In genomic region chr5:501040-501832, GRCh38 we compare ENCODE assay signal across 22 cellular contexts. TPM values are rescaled to one million over a fixed set of nuclear protein-coding genes. Genes with fewer than 3 reads are reported as not detected.
DNase-seq lines count a peak whose midpoint lies in the region; ATAC-seq and TF ChIP-seq lines count a peak whose summit lies in the region.
"Had no signal": no experiment of that assay in that cellular context is flagged by ENCODE, and none has a peak within 500 bp of the region (broad histone marks: within the 10 kb centered on the region; RNA-seq: fewer than 3 reads in every experiment).

No MANE protein-coding gene starts in this region.

- H3K27me3 Mint-ChIP-seq in activated CD4-positive, alpha-beta T cell treated with anti-CD3 and anti-CD28 coated beads for 36 hours, result peaks cover 2% of the 10 kb centered on the region

- DNase-seq in NT2/D1 (ENCODE audit: low read depth, low spot score), result no peak
- DNase-seq in psoas muscle, result no peak
- no peak for DNase-seq in SKM-1 treated with dmso at 0.1 percent for 144 hours (lab: John Stamatoyannopoulos, UW; ENCODE audit: unreplicated experiment)
- no peak for DNase-seq in activated CD4-positive, alpha-beta T cell treated with anti-CD3 and anti-CD28 coated beads for 36 hours
- DNase-seq: activated CD4-positive, alpha-beta T cell treated with anti-CD3 and anti-CD28 coated beads for 4 hours; activated T-cell treated with anti-CD3 and anti-CD28 coated beads, Interleukin-2, amount 50 U/mL, for 24 hours; adrenal gland; endodermal cell; NCI-H1436; NCI-H510A; NK-92 treated with Interleukin-12 subunit alpha and Interleukin-12 subunit beta, amount 100 ng/mL, for 24 hours; Peyer's patch; substantia nigra had no signal

- H3K36me3 Mint-ChIP-seq in activated CD4-positive, alpha-beta T cell treated with anti-CD3 and anti-CD28 coated beads for 36 hours (ENCODE audit: low read depth), result no peaks in the 10 kb centered on the region

- no peaks in the 10 kb centered on the region for H3K9me3 Mint-ChIP-seq in activated CD4-positive, alpha-beta T cell treated with anti-CD3 and anti-CD28 coated beads for 36 hours (ENCODE audit: low read depth)
- H3K9me3 Mint-ChIP-seq: activated T-cell treated with anti-CD3 and anti-CD28 coated beads, Interleukin-2, amount 50 U/mL, for 24 hours had no signal

- H3K9ac ChIP-seq in BLaER1 (peak overlapping the region; percentile 46), NT2/D1 (ENCODE audit: insufficient read length, low read depth) (peak overlapping the region; percentile 8)

- H3K9me3 ChIP-seq in BLaER1 (0 out of 2 replicates have a peak, but pooled peaks cover 3% of the 10 kb centered on the region), NT2/D1 (ENCODE audit: insufficient read depth, low read length) (no peaks in the 10 kb centered on the region), psoas muscle (no peaks in the 10 kb centered on the region)
- H3K9me3 ChIP-seq: adrenal gland, neutrophil, Peyer's patch, prostate gland, SJSA1 had no signal

- H3K4me3 ChIP-seq in BLaER1, result peak overlapping the region; percentile 52
- no peak overlapping the region for H3K4me3 ChIP-seq in NT2/D1 (ENCODE audit: insufficient read length, low read depth)
- H3K4me3 ChIP-seq in psoas muscle, result peak overlapping the region; percentile 11
- H3K4me3 ChIP-seq: adrenal gland, lung, Peyer's patch, prostate gland, SJSA1, smooth muscle cell had no signal

- CTCF ChIA-PET in activated CD4-positive, alpha-beta T cell treated with anti-CD3 and anti-CD28 coated beads for 36 hours (lab: Charles Lee), result no interaction called here

- H3K4me1 ChIP-seq in BLaER1 (peaks cover 48% of the 10 kb centered on the region), NT2/D1 (ENCODE audit: insufficient read depth, insufficient read length) (peaks cover 9% of the 10 kb centered on the region), psoas muscle (no peaks in the 10 kb centered on the region)
- H3K4me1 ChIP-seq: adrenal gland, prostate gland, SJSA1 had no signal

- WGBS in psoas muscle, 3 donors, result 52 to 53% (median 52%) methylated on average over 44 of the region's 44 CpGs

- no peaks in the 10 kb centered on the region for H3K27me3 ChIP-seq in BLaER1
- no peaks in the 10 kb centered on the region for H3K27me3 ChIP-seq in NT2/D1 (ENCODE audit: insufficient read depth, insufficient read length)
- H3K27me3 ChIP-seq in psoas muscle (ENCODE audit: insufficient read depth in 3 of 3, low read length in 2 of 3), result peaks cover 0 to 73% (median 17%) of the 10 kb centered on the region in 3 donors
- H3K27me3 ChIP-seq: Peyer's patch had no signal

- H3K27ac ChIP-seq in BLaER1 (peak overlapping the region; percentile 51), psoas muscle (no peak overlapping the region)
- H3K27ac ChIP-seq: adrenal gland, C4-2B, neutrophil, Peyer's patch, prostate gland, SJSA1 had no signal

- H4K20me1 ChIP-seq in BLaER1, result no peaks in the 10 kb centered on the region

- H3K4me2 ChIP-seq in BLaER1, result peak overlapping the region; percentile 98
- H3K4me2 ChIP-seq: smooth muscle cell had no signal

- intact Hi-C loops in psoas muscle (cut with DNase I), result no loop called here
- intact Hi-C loops in activated CD4-positive, alpha-beta T cell treated with anti-CD3 and anti-CD28 coated beads for 36 hours (cut with DNase I, micrococcal nuclease), result no loop called here

- H3K36me3 ChIP-seq in BLaER1 (no peaks in the 10 kb centered on the region), NT2/D1 (ENCODE audit: insufficient read depth, insufficient read length, low read length) (no peaks in the 10 kb centered on the region), psoas muscle (ENCODE audit: insufficient read depth in 1 of 2, low read depth in 1 of 2) (no peaks in the 10 kb centered on the region)
- H3K36me3 ChIP-seq: adrenal gland, neutrophil, Peyer's patch, prostate gland, SJSA1 had no signal

- H3K27ac Mint-ChIP-seq in activated CD4-positive, alpha-beta T cell treated with anti-CD3 and anti-CD28 coated beads for 36 hours, result no peak overlapping the region
- H3K27ac Mint-ChIP-seq: activated T-cell treated with anti-CD3 and anti-CD28 coated beads, Interleukin-2, amount 50 U/mL, for 24 hours; endodermal cell had no signal

- no peak for TF ChIP-seq CTCF in psoas muscle (IDR thresholded peaks at IDR 0.05)

- POLR2A ChIA-PET in activated CD4-positive, alpha-beta T cell treated with anti-CD3 and anti-CD28 coated beads for 36 hours (lab: Charles Lee), result no interaction called here

- H3K4me3 Mint-ChIP-seq in activated CD4-positive, alpha-beta T cell treated with anti-CD3 and anti-CD28 coated beads for 36 hours, result no peak overlapping the region
- H3K4me3 Mint-ChIP-seq: activated T-cell treated with anti-CD3 and anti-CD28 coated beads, Interleukin-2, amount 50 U/mL, for 24 hours; endodermal cell had no signal

- ATAC-seq in esophagus mucosa (peak; percentile 7), psoas muscle (no peak), HG03159 (IDR thresholded peaks at IDR 0.05; ENCODE audit: unreplicated experiment) (no peak)
- no peak for ATAC-seq in activated CD4-positive, alpha-beta T cell treated with anti-CD3 and anti-CD28 coated beads for 36 hours

- no peaks in the 10 kb centered on the region for H3K4me1 Mint-ChIP-seq in activated CD4-positive, alpha-beta T cell treated with anti-CD3 and anti-CD28 coated beads for 36 hours
- H3K4me1 Mint-ChIP-seq: endodermal cell had no signal

RNA-seq across cellular contexts. Expression of gene SLC9A3, which starts 23.0 kb away (rescaled TPM):
- 1.6 TPM for total RNA-seq in esophagus mucosa
- 1 to 10 TPM in 2 of 4 donors, under 1 TPM in 2; 0.81 to 1.7 (median 1.0) TPM for total RNA-seq in psoas muscle
- polyA plus RNA-seq in psoas muscle, result 1 to 10 TPM; 1.2 to 1.7 (median 1.6) TPM
- total RNA-seq in activated CD4-positive, alpha-beta T cell treated with anti-CD3 and anti-CD28 coated beads for 36 hours, result 1 to 10 TPM; 2.1 to 2.4 TPM

RNA-seq across cellular contexts. Expression of gene EXOC3, which starts 58.3 kb away (rescaled TPM):
- total RNA-seq in esophagus mucosa, result 37.4 TPM
- total RNA-seq in psoas muscle, result 10 to 100 TPM; 55.8 to 62.7 (median 59.1) TPM
- polyA plus RNA-seq in psoas muscle, result 10 to 100 TPM; 38.2 to 63.4 (median 49.4) TPM
- total RNA-seq in activated CD4-positive, alpha-beta T cell treated with anti-CD3 and anti-CD28 coated beads for 36 hours, result 10 to 100 TPM; 49.7 to 62.7 TPM
